In genomic region chr17:17109231-17109630, GRCh38 we compare ENCODE assay signal across 1 cellular context.
TF ChIP-seq lines count a peak whose summit lies in the region.

No MANE protein-coding gene starts in this region.

TF ChIP-seq in GM23338, 12 proteins besides CTCF, POLR2A, EP300 and RAD21 (continued from another document):
- TF ChIP-seq ZNF462 (CRISPR knock-in tag; IDR thresholded peaks at IDR 0.05), result no peak
- TF ChIP-seq ZNF114 (CRISPR knock-in tag; IDR thresholded peaks at IDR 0.05), result no peak
TF ChIP-seq in GM23338: peak in this region for 0.
